In genomic region chr9:11663913-11664312, GRCh38 we compare ENCODE assay signal across 36 cellular contexts.
"Had no signal": no experiment of that assay in that cellular context is flagged by ENCODE, and none has a peak within 500 bp of the region (broad histone marks: within the 10 kb centered on the region; RNA-seq: fewer than 3 reads in every experiment).

No MANE protein-coding gene starts in this region.

- DNase-seq: Kasumi-1, MG63, MM.1S, MV-4-11, NCI-H1048, NCI-H1092, NCI-H1092 treated with DMSO at 0.1 percent for 48 hours, NCI-H1105, NCI-H1105 treated with DMSO at 0.1 percent for 48 hours, NCI-H1417, NCI-H1417 treated with DMSO at 0.1 percent for 48 hours, NCI-H1436, NCI-H1436 treated with DMSO at 0.1 percent for 48 hours, NCI-H146, NCI-H1694, NCI-H1694 treated with DMSO at 0.1 percent for 48 hours, NCI-H187, NCI-H187 treated with DMSO at 0.1 percent for 48 hours, NCI-H1930, NCI-H2029, NCI-H2029 treated with DMSO at 0.1 percent for 48 hours, NCI-H2081, NCI-H2081 treated with DMSO at 0.1 percent for 48 hours, NCI-H2107, NCI-H2171, NCI-H2171 treated with DMSO at 0.1 percent for 48 hours, NCI-H2227 treated with DMSO at 0.1 percent for 48 hours, NCI-H226, NCI-H345, NCI-H446, NCI-H446 treated with DMSO at 0.1 percent for 48 hours, NCI-H510A, NCI-H510A treated with DMSO at 0.1 percent for 48 hours, NCI-H524, NCI-H524 treated with DMSO at 0.1 percent for 48 hours, NCI-H526 had no signal

- H3K4me3 ChIP-seq: MG63 had no signal

- H3K36me3 ChIP-seq: MG63 had no signal

- H3K27me3 ChIP-seq: MG63 had no signal

- H3K9me3 ChIP-seq: MG63 had no signal
